Comparison of ENCODE assay signal across 23 cellular contexts in genomic region chr1:215895893-215896292, GRCh38.
"Had no signal": no experiment of that assay in that cellular context is flagged by ENCODE, and none has a peak within 500 bp of the region (broad histone marks: within the 10 kb centered on the region; RNA-seq: fewer than 3 reads in every experiment).

No MANE protein-coding gene starts in this region.

- H3K4me1 ChIP-seq: foreskin keratinocyte, gastrocnemius medialis, heart right ventricle, left lung, lower lobe of right lung had no signal

- H3K9me3 ChIP-seq: esophagus muscularis mucosa, gastrocnemius medialis, left lung, lower lobe of right lung, mucosa of descending colon had no signal

- ATAC-seq: foreskin keratinocyte, gastrocnemius medialis, heart right ventricle, left cardiac atrium, left lung, left ventricle myocardium superior, lower lobe of right lung, mucosa of descending colon had no signal

- DNase-seq: dermis blood vessel endothelial cell; dorsolateral prefrontal cortex; effector CD4-positive, alpha-beta T cell; effector memory CD4-positive, alpha-beta T cell; foreskin keratinocyte; gastrocnemius medialis; glutamatergic neuron; head of caudate nucleus; heart right ventricle; hippocampal formation; left cardiac atrium; left lung; left ventricle myocardium superior; lower lobe of right lung; mesenchymal stem cell; mucosa of descending colon; naive B cell had no signal

- H3K4me3 ChIP-seq: coronary artery, dorsolateral prefrontal cortex, esophagus muscularis mucosa, gastrocnemius medialis, heart right ventricle, left lung, lower lobe of right lung, mucosa of descending colon had no signal

- H3K27me3 ChIP-seq: esophagus muscularis mucosa, foreskin keratinocyte, gastrocnemius medialis, heart right ventricle, left lung had no signal

- H3K27ac ChIP-seq: coronary artery, dorsolateral prefrontal cortex, esophagus muscularis mucosa, foreskin keratinocyte, gastrocnemius medialis, heart right ventricle, left lung, lower lobe of right lung had no signal

- FAIRE-seq: colon, endothelial cell of umbilical vein, islet of Langerhans, keratinocyte had no signal

- H3K36me3 ChIP-seq: esophagus muscularis mucosa, gastrocnemius medialis, heart right ventricle, left lung, lower lobe of right lung had no signal
